10 cellular contexts compared by ENCODE assay signal in genomic region chr2:189442468-189442867, GRCh38. TPM values are rescaled to one million over a fixed set of nuclear protein-coding genes. Genes with fewer than 3 reads are reported as not detected.
DNase-seq lines count a peak whose midpoint lies in the region; ATAC-seq, FAIRE-seq and TF ChIP-seq lines count a peak whose summit lies in the region.
"Had no signal": no experiment of that assay in that cellular context is flagged by ENCODE, and none has a peak within 500 bp of the region (broad histone marks: within the 10 kb centered on the region; RNA-seq: fewer than 3 reads in every experiment).

No MANE protein-coding gene starts in this region.

- H3K36me3 ChIP-seq in A673 (ENCODE audit: insufficient read depth, low read length, poor library complexity, severe bottlenecking), result peaks cover 8% of the 10 kb centered on the region
- peaks cover 2% of the 10 kb centered on the region; the same call in 1 of the 2 replicates for H3K36me3 ChIP-seq in GM06990 (ENCODE audit: control insufficient read depth, insufficient read depth, low read length)

- H3K9me3 ChIP-seq in A673 (ENCODE audit: low read depth, low read length, poor library complexity, severe bottlenecking), result no peaks in the 10 kb centered on the region

- no TSS peak for BruUV-seq in A673 (replicated peaks; lab: Mats Ljungman, UMichigan)

- FAIRE-seq in HTR-8/SVneo (lab: Jason Lieb, UNC) (no peak), RCC 7860 (lab: Jason Lieb, UNC) (no peak)

- intact Hi-C loops in A673 (cut with micrococcal nuclease; ENCODE audit: unreplicated experiment) (no loop called here), activated B cell treated with CpG ODN at 0.5 μM for 24 hours (cut with micrococcal nuclease) (no loop called here)

- H3K27me3 Mint-ChIP-seq in activated B cell treated with CpG ODN at 0.5 μM for 24 hours, result no peaks in the 10 kb centered on the region

- H3K4me1 ChIP-seq in A673 (ENCODE audit: insufficient read depth, low read length, poor library complexity, severe bottlenecking), result peaks cover 21% of the 10 kb centered on the region

- peak overlapping the region; percentile 88 for H3K27ac ChIP-seq in A673 (ENCODE audit: low read depth, low read length, poor library complexity, severe bottlenecking)

- CTCF ChIA-PET in A673 (lab: Charles Lee) (no interaction called here), activated B cell treated with CpG ODN at 0.5 μM for 24 hours (lab: Charles Lee) (no interaction called here)

- peak overlapping the region; percentile 98 for H3K4me3 Mint-ChIP-seq in activated B cell treated with CpG ODN at 0.5 μM for 24 hours
- H3K4me3 Mint-ChIP-seq: T-helper 1 cell treated with Interleukin-12 subunit alpha and Interleukin-12 subunit beta and Interleukin-4 antibody, amounts not matched to agents 30 μg/mL and 1 μg/mL, for 36 hours had no signal

- H3K4me3 ChIP-seq in A673 (ENCODE audit: low read depth, low read length, poor library complexity, severe bottlenecking) (peak overlapping the region; percentile 73), GM06990 (replicated peaks; ENCODE audit: low read depth, low read length) (peak overlapping the region; percentile 67), foreskin fibroblast (ENCODE audit: low read depth in 1 of 2, low read length in 2 of 2) (peak overlapping the region; percentile 88 to 93)

- H3K27me3 ChIP-seq in A673 (replicated peaks; ENCODE audit: insufficient read depth, low read depth, low read length, poor library complexity) (no peaks in the 10 kb centered on the region), GM06990 (replicated peaks; ENCODE audit: control insufficient read depth, insufficient read depth, low read length) (no peaks in the 10 kb centered on the region)

- no peak overlapping the region for H3K27ac Mint-ChIP-seq in activated B cell treated with CpG ODN at 0.5 μM for 24 hours

- DNase-seq in A673 (ENCODE audit: low spot score) (no peak), GM06990 (ENCODE audit: extremely low read depth, insufficient read length) (no peak), activated B cell treated with CpG ODN at 0.5 μM for 24 hours (no peak), foreskin fibroblast (no peak), RPMI8226 (no peak), HTR-8/SVneo (ENCODE audit: insufficient read length, low spot score) (no peak), RCC 7860 (ENCODE audit: low spot score) (no peak)
- DNase-seq: NCI-H1930 had no signal

- peaks cover 22% of the 10 kb centered on the region for H3K36me3 Mint-ChIP-seq in activated B cell treated with CpG ODN at 0.5 μM for 24 hours (ENCODE audit: low read depth)

- TF ChIP-seq CTCF in A673 (conservative IDR thresholded peaks at IDR 0.05; ENCODE audit: low read depth, low read length), result no peak
- TF ChIP-seq CTCF in GM06990 (IDR thresholded peaks at IDR 0.05; ENCODE audit: insufficient read depth, low read length, poor library complexity, severe bottlenecking), result no peak
- TF ChIP-seq CTCF in activated B cell treated with CpG ODN at 0.5 μM for 24 hours (IDR thresholded peaks at IDR 0.05), result no peak
- no peak for TF ChIP-seq CTCF in foreskin fibroblast (IDR thresholded peaks at IDR 0.05; ENCODE audit: low read depth, low read length)

- POLR2A ChIA-PET in A673 (lab: Charles Lee; ENCODE audit: low non-redundant PET) (no interaction called here), activated B cell treated with CpG ODN at 0.5 μM for 24 hours (lab: Charles Lee) (interaction anchor here (0.6 to 2.6 kb wide), 4 partner anchors 18 to 1439 kb away, joined by 3 to 5 read pairs (median 4); no protein-coding TSS in a partner anchor)

- H3K4me1 Mint-ChIP-seq in activated B cell treated with CpG ODN at 0.5 μM for 24 hours, result peaks cover 34% of the 10 kb centered on the region

- H3K9me3 Mint-ChIP-seq in activated B cell treated with CpG ODN at 0.5 μM for 24 hours, result no peaks in the 10 kb centered on the region
- H3K9me3 Mint-ChIP-seq: T-helper 1 cell treated with Interleukin-12 subunit alpha and Interleukin-12 subunit beta and Interleukin-4 antibody, amounts not matched to agents 30 μg/mL and 1 μg/mL, for 36 hours had no signal

- ATAC-seq in activated B cell treated with CpG ODN at 0.5 μM for 24 hours (ENCODE audit: low read depth) (no peak), HG02588 (IDR thresholded peaks at IDR 0.05; ENCODE audit: unreplicated experiment) (no peak)

RNA-seq across cellular contexts. Expression of gene WDR75, which starts 1.2 kb away (rescaled TPM):
- total RNA-seq in A673 (2021) (63.4 and 69.6 TPM in 2 replicates), activated B cell treated with CpG ODN at 0.5 μM for 24 hours (53.0 and 61.2 TPM in 2 replicates)
